16 cellular contexts compared by ENCODE assay signal in genomic region chr18:76456018-76456750, GRCh38. TPM values are rescaled to one million over a fixed set of nuclear protein-coding genes. Genes with fewer than 3 reads are reported as not detected.
DNase-seq lines count a peak whose midpoint lies in the region; ATAC-seq, FAIRE-seq and TF ChIP-seq lines count a peak whose summit lies in the region.
"Had no signal": no experiment of that assay in that cellular context is flagged by ENCODE, and none has a peak within 500 bp of the region (broad histone marks: within the 10 kb centered on the region; RNA-seq: fewer than 3 reads in every experiment).

No MANE protein-coding gene starts in this region.

- H3K27me3 ChIP-seq in endodermal cell (ENCODE audit: control insufficient read depth, insufficient read depth, low read length, poor library complexity, severe bottlenecking) (no peaks in the 10 kb centered on the region), trophoblast cell (ENCODE audit: insufficient read depth, low read length) (no peaks in the 10 kb centered on the region)
- H3K27me3 ChIP-seq: upper lobe of left lung had no signal

- no peaks in the 10 kb centered on the region for H3K9me3 ChIP-seq in endodermal cell (ENCODE audit: control insufficient read depth, low read length)
- peaks cover 4% of the 10 kb centered on the region for H3K9me3 ChIP-seq in trophoblast cell (ENCODE audit: insufficient read depth, low read depth, low read length)
- H3K9me3 ChIP-seq: SK-N-SH, upper lobe of left lung had no signal

- H2AK5ac ChIP-seq in trophoblast cell (ENCODE audit: low read length), result no peak overlapping the region

- peaks cover 6% of the 10 kb centered on the region for H3K27me3 Mint-ChIP-seq in endodermal cell (ENCODE audit: insufficient read depth)
- peaks cover 7% of the 10 kb centered on the region for H3K27me3 Mint-ChIP-seq in endothelial cell (ENCODE audit: unreplicated experiment)

- peaks cover 33% of the 10 kb centered on the region for H3K4me1 ChIP-seq in endodermal cell (ENCODE audit: control insufficient read depth, insufficient read depth, low read length)
- peaks cover 8 to 10% of the 10 kb centered on the region in 2 experiments for H3K4me1 ChIP-seq in trophoblast cell (ENCODE audit: control insufficient read depth in 1 of 2, insufficient read depth in 2 of 2, low read length in 2 of 2)

- TF ChIP-seq CTCF in endodermal cell (conservative IDR thresholded peaks at IDR 0.05), result no peak
- no peak for TF ChIP-seq CTCF in endothelial cell (IDR thresholded peaks at IDR 0.05; ENCODE audit: unreplicated experiment)

- no peak overlapping the region for H3K4me2 ChIP-seq in trophoblast cell (ENCODE audit: low read length)
- H3K4me2 ChIP-seq: SK-N-SH had no signal

- no peak overlapping the region for H4K12ac ChIP-seq in trophoblast cell (ENCODE audit: low read depth, low read length)

- H2BK12ac ChIP-seq in trophoblast cell (ENCODE audit: low read length), result no peak overlapping the region

- no peak overlapping the region for H2AFZ ChIP-seq in trophoblast cell (ENCODE audit: insufficient read depth, low read length, poor library complexity)

- no peak for DNase-seq in GM12892 (ENCODE audit: insufficient read length)
- peak; percentile 48 for DNase-seq in endodermal cell
- peak; percentile 42 for DNase-seq in sciatic nerve (ENCODE audit: low spot score)
- no peak for DNase-seq in trophoblast cell
- no peak for DNase-seq in anterior cingulate cortex (lab: John Stamatoyannopoulos, UW)
- DNase-seq in NCI-H2029 (lab: John Stamatoyannopoulos, UW), result no peak
- DNase-seq in endothelial cell (ENCODE audit: low spot score), result no peak
- DNase-seq: kidney; NCI-H2227 treated with DMSO at 0.1 percent for 48 hours; SK-N-SH; stimulated activated CD4-positive, alpha-beta T cell treated with anti-CD3 and anti-CD28 coated beads, Interleukin-4, amount 100 ng/mL, for 1 hour had no signal

- 80 to 87% methylated on average over 8 to 15 of the region's 16 CpGs for WGBS in endodermal cell (ENCODE audit: insufficient coverage in 1 of 2, insufficient read length in 1 of 2), 2 experiments
- WGBS in trophoblast cell (ENCODE audit: extremely low coverage, insufficient coverage, insufficient read length), result no CpG with 5 or more reads among the region's 16 CpGs

- ATAC-seq in HG02884 (IDR thresholded peaks at IDR 0.05; ENCODE audit: unreplicated experiment), result peak; percentile 37
- ATAC-seq in sciatic nerve, result no peak
- ATAC-seq: activated naive CD4-positive, alpha-beta T cell treated with anti-CD3 and anti-CD28 coated beads, Interleukin-2, amount 50 U/mL, for 72 hours had no signal

- H2BK5ac ChIP-seq in trophoblast cell (ENCODE audit: low read depth, low read length, poor library complexity), result no peak overlapping the region

- no peak overlapping the region for H4K8ac ChIP-seq in trophoblast cell (ENCODE audit: low read depth, low read length)

- H3K9me3 Mint-ChIP-seq in endodermal cell (no peaks in the 10 kb centered on the region), endothelial cell (ENCODE audit: unreplicated experiment) (no peaks in the 10 kb centered on the region)
- H3K9me3 Mint-ChIP-seq: activated naive CD4-positive, alpha-beta T cell treated with anti-CD3 and anti-CD28 coated beads, Interleukin-2, amount 50 U/mL, for 72 hours; central memory CD8-positive, alpha-beta T cell had no signal

- peaks cover 6% of the 10 kb centered on the region for H3K36me3 ChIP-seq in endodermal cell (ENCODE audit: control insufficient read depth, insufficient read depth, low read length)
- H3K36me3 ChIP-seq in trophoblast cell (ENCODE audit: control insufficient read depth in 1 of 2, insufficient read depth in 2 of 2, low read length in 2 of 2), result peaks cover 5% of the 10 kb centered on the region in 2 experiments

- FAIRE-seq in GM12892 (lab: Jason Lieb, UNC), result peak; percentile 56
- FAIRE-seq: kidney had no signal

- H3K27ac Mint-ChIP-seq in endodermal cell, result no peak overlapping the region
- no peak overlapping the region for H3K27ac Mint-ChIP-seq in endothelial cell (ENCODE audit: unreplicated experiment)
- H3K27ac Mint-ChIP-seq: activated naive CD4-positive, alpha-beta T cell treated with anti-CD3 and anti-CD28 coated beads, Interleukin-2, amount 50 U/mL, for 72 hours had no signal

- no peak overlapping the region for H3K4me3 Mint-ChIP-seq in endodermal cell
- H3K4me3 Mint-ChIP-seq in endothelial cell (ENCODE audit: unreplicated experiment), result no peak overlapping the region
- H3K4me3 Mint-ChIP-seq: central memory CD8-positive, alpha-beta T cell had no signal

- H3K4me3 ChIP-seq in endodermal cell (ENCODE audit: low read length) (no peak overlapping the region), trophoblast cell (ENCODE audit: low read depth, low read length) (no peak overlapping the region)
- H3K4me3 ChIP-seq: upper lobe of left lung had no signal

- peaks cover 73% of the 10 kb centered on the region for H3K4me1 Mint-ChIP-seq in endodermal cell
- H3K4me1 Mint-ChIP-seq in endothelial cell (ENCODE audit: unreplicated experiment), result peaks cover 57% of the 10 kb centered on the region
- H3K4me1 Mint-ChIP-seq: central memory CD8-positive, alpha-beta T cell had no signal

- H3K36me3 Mint-ChIP-seq in endodermal cell (ENCODE audit: low read depth), result peaks cover 20% of the 10 kb centered on the region
- H3K36me3 Mint-ChIP-seq in endothelial cell (ENCODE audit: low read depth, unreplicated experiment), result peaks cover 17% of the 10 kb centered on the region
- H3K36me3 Mint-ChIP-seq: activated naive CD4-positive, alpha-beta T cell treated with anti-CD3 and anti-CD28 coated beads, Interleukin-2, amount 50 U/mL, for 72 hours had no signal

- no peak overlapping the region for H4K91ac ChIP-seq in trophoblast cell (ENCODE audit: low read depth, low read length)

- no peak overlapping the region for H3K18ac ChIP-seq in trophoblast cell (ENCODE audit: low read length)

- H3K4ac ChIP-seq in trophoblast cell (ENCODE audit: low read depth, low read length), result no peak overlapping the region

- H3K27ac ChIP-seq in endodermal cell (ENCODE audit: low read depth, low read length) (no peak overlapping the region), trophoblast cell (ENCODE audit: low read depth, low read length) (no peak overlapping the region)
- H3K27ac ChIP-seq: C4-2B, upper lobe of left lung had no signal

- no peak overlapping the region for H3K23ac ChIP-seq in trophoblast cell (ENCODE audit: low read length)

- H3K9ac ChIP-seq in endodermal cell (ENCODE audit: extremely low read depth, low read length, poor library complexity, severe bottlenecking), result no peak overlapping the region
- no peak overlapping the region for H3K9ac ChIP-seq in trophoblast cell (ENCODE audit: low read length)
- H3K9ac ChIP-seq: SK-N-SH had no signal

- H3K14ac ChIP-seq in trophoblast cell (ENCODE audit: low read length), result no peak overlapping the region

- intact Hi-C loops in sciatic nerve (cut with DNase I), result no loop called here

- no peaks in the 10 kb centered on the region for H3K79me2 ChIP-seq in trophoblast cell (ENCODE audit: control insufficient read depth, insufficient read depth, low read length, poor library complexity)

- peaks cover 2% of the 10 kb centered on the region for H3K79me1 ChIP-seq in trophoblast cell (ENCODE audit: low read length)

- no peak overlapping the region for H2BK120ac ChIP-seq in trophoblast cell (ENCODE audit: insufficient read depth, low read length, poor library complexity)

- no peak for TF ChIP-seq POLR2A in GM12892 (IDR thresholded peaks at IDR 0.05; ENCODE audit: low read depth, low read length)

RNA-seq across cellular contexts. Expression of gene ZNF516, which starts 38.9 kb away (rescaled TPM):
- polyA plus RNA-seq in GM12892 (2012; ENCODE audit: missing spikeins), result 2.5 TPM
- 10 to 100 TPM; 60.2 to 77.9 TPM for total RNA-seq in endodermal cell
- polyA plus RNA-seq in endodermal cell (2013, experiment 1 of 2), result 61.3 TPM
- polyA plus RNA-seq in endodermal cell (2013, experiment 2 of 2), result 59.9 TPM
- total RNA-seq in sciatic nerve, result 53.5 TPM
- 6.6 and 8.8 TPM in 2 replicates for polyA plus RNA-seq in trophoblast cell (2013)
- total RNA-seq in endothelial cell (ENCODE audit: unreplicated experiment), result 83.2 TPM

Comparison
In these comparisons a context has a peak if more than half of its experiments do, and no peak if none do; other contexts are left out.
1. DNase-seq: peak in endodermal cell (single experiment) and sciatic nerve (single experiment); none in GM12892 (single experiment), trophoblast cell (0 of 2), anterior cingulate cortex (0 of 58), NCI-H2029 (single experiment) and endothelial cell (single experiment).